8 cellular contexts compared by ENCODE assay signal in genomic region chr1:198929961-198930599, GRCh38.
DNase-seq lines count a peak whose midpoint lies in the region; ATAC-seq and TF ChIP-seq lines count a peak whose summit lies in the region.

No MANE protein-coding gene starts in this region.

- H3K4me1 Mint-ChIP-seq in nephron progenitor cell = peaks cover 27% of the 10 kb centered on the region

- H3K27ac ChIP-seq in Panc1 (ENCODE audit: low read length) (peak overlapping the region; percentile 99), duodenal mucosa (ENCODE audit: low read depth, low read length) (peak overlapping the region; percentile 2), ovary (no peak overlapping the region)

- DNase-seq in AG10803 (ENCODE audit: low read depth) = peak; percentile 31
- DNase-seq in Panc1 (ENCODE audit: low read depth, low spot score) = no peak
- DNase-seq in nephron progenitor cell = no peak
- no peak for DNase-seq in NCI-H345 treated with DMSO at 0.1 percent for 48 hours (lab: John Stamatoyannopoulos, UW; ENCODE audit: unreplicated experiment)
- DNase-seq in ovary = no peak

- no peak overlapping the region for H3K4me3 Mint-ChIP-seq in nephron progenitor cell

- no peaks in the 10 kb centered on the region for H3K27me3 Mint-ChIP-seq in nephron progenitor cell (ENCODE audit: low read depth, poor library complexity)

- H3K9me3 ChIP-seq in Panc1 (ENCODE audit: control insufficient read depth, insufficient read depth, low read depth, low read length) (no peaks in the 10 kb centered on the region), duodenal mucosa (ENCODE audit: control insufficient read depth in 1 of 2, low read length in 2 of 2) (no peaks in the 10 kb centered on the region), ovary (no peaks in the 10 kb centered on the region)

- POLR2A ChIA-PET in Panc1 (lab: Charles Lee) = no interaction called here

- in situ Hi-C loops in Panc1 (cut with HindIII; ENCODE audit: low pct_unique_long_range_greater_than_20kb, low sequenced_read_pairs) = no loop called here

- H3K9ac ChIP-seq in duodenal mucosa (ENCODE audit: low read depth in 1 of 2, low read length in 2 of 2) = no peak overlapping the region

- H3K4me1 ChIP-seq in Panc1 (ENCODE audit: control insufficient read depth, insufficient read depth, low read length) = peaks cover 28% of the 10 kb centered on the region
- H3K4me1 ChIP-seq in duodenal mucosa (ENCODE audit: control insufficient read depth in 1 of 2, insufficient read depth in 2 of 2, low read length in 2 of 2) = peaks cover 0 to 4% of the 10 kb centered on the region in 2 donors
- H3K4me1 ChIP-seq in ovary (ENCODE audit: insufficient read depth) = no peaks in the 10 kb centered on the region

- no peaks in the 10 kb centered on the region for H3K9me3 Mint-ChIP-seq in nephron progenitor cell

- no peak for TF ChIP-seq POLR2A in ovary (IDR thresholded peaks at IDR 0.05)

- H3K36me3 ChIP-seq in Panc1 (ENCODE audit: control insufficient read depth, insufficient read depth, low read length) (no peaks in the 10 kb centered on the region; the same call in 1 of the 2 replicates), duodenal mucosa (ENCODE audit: control insufficient read depth in 1 of 2, insufficient read depth in 2 of 2, low read length in 2 of 2) (no peaks in the 10 kb centered on the region), ovary (no peaks in the 10 kb centered on the region)

- ATAC-seq in GM19023 (IDR thresholded peaks at IDR 0.05; ENCODE audit: unreplicated experiment) (peak; percentile 58), HG03175 (IDR thresholded peaks at IDR 0.05; ENCODE audit: unreplicated experiment) (peak; percentile 66), Panc1 (peak; percentile 82)

- H3K4me3 ChIP-seq in AG10803 (ENCODE audit: low read length) = peak overlapping the region; percentile 20
- H3K4me3 ChIP-seq in Panc1 (ENCODE audit: low read depth in 2 of 2, low read length in 2 of 2) = peak overlapping the region; percentile 37 to 58
- peak overlapping the region in 1 of 2 donors; percentile 30 for H3K4me3 ChIP-seq in duodenal mucosa (ENCODE audit: low read depth in 1 of 2, low read length in 2 of 2)
- H3K4me3 ChIP-seq in ovary = no peak overlapping the region

- CTCF ChIA-PET in Panc1 (lab: Charles Lee) = interaction anchor here (0.5 kb wide), 1 partner anchor 258 kb away, joined by 4 read pairs; no protein-coding TSS in a partner anchor

- TF ChIP-seq EP300 in ovary (IDR thresholded peaks at IDR 0.05) = no peak

- BruUV-seq in Panc1 (replicated peaks; lab: Mats Ljungman, UMichigan) = no TSS peak

- WGBS in ovary, 3 donors = 81 to 83% (median 82%) methylated on average over 9 of the region's 9 CpGs

- no peak for TF ChIP-seq CTCF in AG10803 (conservative IDR thresholded peaks at IDR 0.05; ENCODE audit: low read length)
- no peak for TF ChIP-seq CTCF in Panc1 (IDR thresholded peaks at IDR 0.05)
- no peak for TF ChIP-seq CTCF in nephron progenitor cell (IDR thresholded peaks at IDR 0.05)
- no peak for TF ChIP-seq CTCF in ovary (IDR thresholded peaks at IDR 0.05)

- intact Hi-C loops in Panc1 (cut with micrococcal nuclease; ENCODE audit: unreplicated experiment) (loop anchor here (10.0 kb wide), 1 partner anchor 185 kb away; no protein-coding TSS in a partner anchor), ovary (cut with DNase I) (no loop called here)

- H3K27ac Mint-ChIP-seq in nephron progenitor cell = peak overlapping the region; percentile 77

- H3K36me3 Mint-ChIP-seq in nephron progenitor cell (ENCODE audit: low read depth) = no peaks in the 10 kb centered on the region

- no peaks in the 10 kb centered on the region for H3K27me3 ChIP-seq in Panc1 (ENCODE audit: control insufficient read depth, insufficient read depth, low read length)
- H3K27me3 ChIP-seq in duodenal mucosa (ENCODE audit: control insufficient read depth in 1 of 2, insufficient read depth in 2 of 2, low read length in 2 of 2) = no peaks in the 10 kb centered on the region
- H3K27me3 ChIP-seq in ovary = no peaks in the 10 kb centered on the region

Comparison
In these comparisons a context has a peak if more than half of its experiments do, and no peak if none do; other contexts are left out.
1. H3K27ac ChIP-seq: peak in Panc1 (single experiment) and duodenal mucosa (single experiment); none in ovary (0 of 2).
2. Peak in every context shown above with its lines, with median percentiles within 50 percentile points of each other: ATAC-seq.